Comparison of ENCODE assay signal across 13 cellular contexts in the genomic region with DNA sequence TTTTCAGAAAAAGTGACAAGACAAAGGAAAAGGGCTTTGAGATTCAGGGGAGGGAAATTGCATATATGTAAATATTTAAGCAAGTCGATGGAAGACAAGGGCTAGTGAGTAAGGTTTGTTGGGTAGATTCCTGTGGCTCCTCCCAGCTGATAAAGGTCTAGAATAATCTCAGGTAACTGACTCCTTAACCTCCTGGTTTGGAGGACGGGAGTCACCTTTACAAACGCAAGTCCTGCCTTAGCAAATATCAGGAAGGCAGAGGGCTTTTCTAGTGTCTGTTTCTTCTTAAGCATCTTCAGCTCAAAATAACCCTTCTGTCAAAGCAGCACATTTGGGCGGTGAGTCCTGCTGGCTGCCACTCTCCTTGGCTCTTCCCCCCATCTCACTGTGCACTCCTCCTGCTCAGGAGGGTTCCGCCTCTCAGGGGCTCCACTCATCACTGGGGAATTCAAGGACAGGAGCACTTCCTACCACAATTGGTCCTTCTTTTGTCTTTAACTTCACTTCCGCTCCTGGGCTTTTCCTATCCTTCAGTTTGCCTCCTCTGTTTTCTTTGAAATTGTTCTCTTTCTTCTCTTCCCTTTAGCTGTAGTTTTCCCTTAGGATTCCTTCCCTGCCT.
A peak's percentile ranks its signal among the peaks of the same experiment; 100 is the strongest.
DNase-seq lines count a peak whose midpoint lies in the region; ATAC-seq and TF ChIP-seq lines count a peak whose summit lies in the region.
"Had no signal": no experiment of that assay in that cellular context is flagged by ENCODE, and none has a peak within 500 bp of the region (broad histone marks: within the 10 kb centered on the region; RNA-seq: fewer than 3 reads in every experiment).

No MANE protein-coding gene starts in this region.

- peak overlapping the region; percentile 64 for H3K4me2 ChIP-seq in SK-N-SH

- no peaks in the 10 kb centered on the region for H3K36me3 ChIP-seq in SK-N-SH (replicated peaks in 1 of 2; ENCODE audit: control insufficient read depth in 1 of 2, insufficient read depth in 2 of 2, low read length in 1 of 2)
- H3K36me3 ChIP-seq in sigmoid colon, result no peaks in the 10 kb centered on the region
- H3K36me3 ChIP-seq: adrenal gland had no signal

- no peaks in the 10 kb centered on the region for H3K27me3 Mint-ChIP-seq in stimulated activated naive CD8-positive, alpha-beta T cell treated with anti-CD3 and anti-CD28 coated beads, Interleukin-15, amount 100 ng/mL, for 72 hours

- H3K27me3 ChIP-seq in SK-N-SH (ENCODE audit: insufficient read depth) (no peaks in the 10 kb centered on the region), sigmoid colon (no peaks in the 10 kb centered on the region)
- H3K27me3 ChIP-seq: adrenal gland had no signal

- H3K27ac ChIP-seq in SK-N-SH (ENCODE audit: low read depth in 2 of 2, low read length in 1 of 2) (peak overlapping the region; percentile 43 to 88), sigmoid colon (peak overlapping the region; percentile 56 to 88 (median 78))
- H3K27ac ChIP-seq: parathyroid adenoma had no signal

- TF ChIP-seq CTCF in SK-N-SH (IDR thresholded peaks at IDR 0.05) (no peak), sigmoid colon (IDR thresholded peaks at IDR 0.05) (no peak)

- intact Hi-C loops in sigmoid colon (cut with DNase I), result no loop called here

- POLR2A ChIA-PET in SK-N-SH (lab: Yijun Ruan, JAX), result no interaction called here

- H3K27ac Mint-ChIP-seq in stimulated activated naive CD8-positive, alpha-beta T cell treated with anti-CD3 and anti-CD28 coated beads, Interleukin-15, amount 100 ng/mL, for 72 hours, result peak overlapping the region in 1 of 2 donors; percentile 63

- no peaks in the 10 kb centered on the region for H3K79me2 ChIP-seq in SK-N-SH (ENCODE audit: insufficient read depth)
- H3K79me2 ChIP-seq: parathyroid adenoma had no signal

- no peak overlapping the region; the same call in 1 of the 2 replicates for H3K9ac ChIP-seq in SK-N-SH
- H3K9ac ChIP-seq: parathyroid adenoma had no signal

- H3K9me3 ChIP-seq in SK-N-SH (no peaks in the 10 kb centered on the region), sigmoid colon (no peaks in the 10 kb centered on the region)
- H3K9me3 ChIP-seq: adrenal gland had no signal

- H3K4me3 Mint-ChIP-seq in stimulated activated naive CD8-positive, alpha-beta T cell treated with anti-CD3 and anti-CD28 coated beads, Interleukin-15, amount 100 ng/mL, for 72 hours, result no peak overlapping the region

- no peaks in the 10 kb centered on the region for H3K9me2 ChIP-seq in SK-N-SH

- no peaks in the 10 kb centered on the region for H4K20me1 ChIP-seq in SK-N-SH (ENCODE audit: insufficient read depth)

- DNase-seq in EH (ENCODE audit: low read depth) (peak; percentile 62), SK-N-SH (no peak), fibroblast of gingiva (ENCODE audit: low read depth) (peak; percentile 43), sigmoid colon (no peak), NCI-H1105 treated with DMSO at 0.1 percent for 48 hours (lab: John Stamatoyannopoulos, UW) (no peak), amygdala (lab: John Stamatoyannopoulos, UW) (no peak)
- DNase-seq in stimulated activated naive CD8-positive, alpha-beta T cell treated with anti-CD3 and anti-CD28 coated beads, Interleukin-15, amount 100 ng/mL, for 72 hours, result no peak
- DNase-seq: activated CD4-positive, CD25-positive, alpha-beta regulatory T cell; adrenal gland; KG1; NCI-H2029 had no signal

- peaks cover 12% of the 10 kb centered on the region for H3F3A ChIP-seq in SK-N-SH (replicated peaks; ENCODE audit: insufficient read depth)

- H2AFZ ChIP-seq in SK-N-SH (ENCODE audit: low read depth), result peak overlapping the region; percentile 76
- H2AFZ ChIP-seq: parathyroid adenoma had no signal

- no peak for ATAC-seq in GM21717 (IDR thresholded peaks at IDR 0.05; ENCODE audit: unreplicated experiment)
- ATAC-seq in stimulated activated naive CD8-positive, alpha-beta T cell treated with anti-CD3 and anti-CD28 coated beads, Interleukin-15, amount 100 ng/mL, for 72 hours, result no peak

- no peak for TF ChIP-seq RAD21 in SK-N-SH (IDR thresholded peaks at IDR 0.05; ENCODE audit: low read length)

- no peaks in the 10 kb centered on the region for H3K9me3 Mint-ChIP-seq in stimulated activated naive CD8-positive, alpha-beta T cell treated with anti-CD3 and anti-CD28 coated beads, Interleukin-15, amount 100 ng/mL, for 72 hours

- H3K4me3 ChIP-seq in SK-N-SH (ENCODE audit: low read depth in 2 of 2, low read length in 1 of 2) (no peak overlapping the region), sigmoid colon (no peak overlapping the region)
- H3K4me3 ChIP-seq: adrenal gland had no signal

- TF ChIP-seq EP300 in SK-N-SH (IDR thresholded peaks at IDR 0.05; ENCODE audit: borderline replicate concordance in 1 of 2, low read depth in 1 of 2, low read length in 1 of 2), result no peak
- no peak for TF ChIP-seq EP300 in sigmoid colon (IDR thresholded peaks at IDR 0.05)

- 83% methylated on average over 6 of the region's 6 CpGs for WGBS in SK-N-SH (ENCODE audit: low lambda C conversion rate)
- 56 to 79% methylated on average over 6 of the region's 6 CpGs for WGBS in sigmoid colon, 2 donors

- H3K4me1 Mint-ChIP-seq in stimulated activated naive CD8-positive, alpha-beta T cell treated with anti-CD3 and anti-CD28 coated beads, Interleukin-15, amount 100 ng/mL, for 72 hours, result no peaks in the 10 kb centered on the region

- peaks cover 4 to 19% of the 10 kb centered on the region in 2 experiments; a peak in 3 of 4 replicates for H3K4me1 ChIP-seq in SK-N-SH (ENCODE audit: control insufficient read depth in 1 of 2, insufficient read depth in 2 of 2, low read depth in 1 of 2, low read length in 1 of 2)
- H3K4me1 ChIP-seq in sigmoid colon, result peaks cover 0 to 61% (median 58%) of the 10 kb centered on the region in 4 donors
- H3K4me1 ChIP-seq: adrenal gland, parathyroid adenoma had no signal

- no peak for TF ChIP-seq POLR2A in sigmoid colon (IDR thresholded peaks at IDR 0.05)

- CTCF ChIA-PET in SK-N-SH (lab: Yijun Ruan, JAX), result no interaction called here

TF ChIP-seq in SK-N-SH, 30 proteins besides CTCF, POLR2A, EP300 and RAD21:
- TF ChIP-seq RXRA (IDR thresholded peaks at IDR 0.05; ENCODE audit: borderline replicate concordance, low read depth) (no peak), TAF1 (IDR thresholded peaks at IDR 0.05; ENCODE audit: borderline replicate concordance, low read depth, low read length) (no peak), JUND (IDR thresholded peaks at IDR 0.05) (0 out of 2 replicates have a peak, but pooled peaks have one; percentile 12), TCF12 (IDR thresholded peaks at IDR 0.05) (no peak), SMC3 (IDR thresholded peaks at IDR 0.05; ENCODE audit: low read depth, low read length) (no peak)
- TF ChIP-seq, protein P1, sequence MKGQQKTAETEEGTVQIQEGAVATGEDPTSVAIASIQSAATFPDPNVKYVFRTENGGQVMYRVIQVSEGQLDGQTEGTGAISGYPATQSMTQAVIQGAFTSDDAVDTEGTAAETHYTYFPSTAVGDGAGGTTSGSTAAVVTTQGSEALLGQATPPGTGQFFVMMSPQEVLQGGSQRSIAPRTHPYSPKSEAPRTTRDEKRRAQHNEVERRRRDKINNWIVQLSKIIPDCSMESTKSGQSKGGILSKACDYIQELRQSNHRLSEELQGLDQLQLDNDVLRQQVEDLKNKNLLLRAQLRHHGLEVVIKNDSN (IDR thresholded peaks at IDR 0.05; ENCODE audit: borderline replicate concordance, low read depth), result no peak
TF ChIP-seq in SK-N-SH: peak in this region for 1.

Comparison
In these comparisons a context has a peak if more than half of its experiments do, and no peak if none do; other contexts are left out.
1. DNase-seq: peak in EH (single experiment) and fibroblast of gingiva (single experiment); none in SK-N-SH (single experiment), sigmoid colon (single experiment), NCI-H1105 treated with DMSO at 0.1 percent for 48 hours (single experiment), amygdala (0 of 56) and stimulated activated naive CD8-positive, alpha-beta T cell treated with anti-CD3 and anti-CD28 coated beads, Interleukin-15, amount 100 ng/mL, for 72 hours (0 of 2).